In the genomic region with DNA sequence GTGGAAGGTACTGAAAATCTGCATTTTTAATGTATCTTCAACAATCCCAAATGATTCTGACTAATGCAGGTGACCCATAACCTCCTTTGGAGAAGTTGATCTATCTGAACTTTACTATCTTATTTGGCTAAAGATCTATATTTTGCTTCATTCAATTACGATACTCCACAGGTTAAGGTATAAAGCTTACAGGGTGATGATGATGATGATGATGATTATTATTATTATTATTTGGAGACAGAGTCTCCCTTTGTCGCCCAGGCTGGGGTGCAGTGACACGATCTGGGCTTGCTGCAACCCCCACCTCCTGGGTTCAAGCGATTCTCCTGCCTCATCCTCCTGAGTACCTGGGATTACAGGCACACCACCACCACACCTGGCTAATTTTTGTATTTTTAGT, we compare ENCODE assay signal across 29 cellular contexts.
"Had no signal": no experiment of that assay in that cellular context is flagged by ENCODE, and none has a peak within 500 bp of the region (broad histone marks: within the 10 kb centered on the region; RNA-seq: fewer than 3 reads in every experiment).

No MANE protein-coding gene starts in this region.

- H3K4me1 ChIP-seq: parathyroid adenoma had no signal

- ATAC-seq: effector memory CD8-positive, alpha-beta T cell; heart right ventricle; left cardiac atrium; left lung; mucosa of descending colon; natural killer cell treated with Interleukin-12 subunit alpha and Interleukin-12 subunit beta and Interleukin-15 and Interleukin-18, amount 100 ng/mL, for 72 hours; sciatic nerve; upper lobe of right lung had no signal

- H3K36me3 ChIP-seq: heart right ventricle, neural progenitor cell, thoracic aorta, tibial nerve, upper lobe of right lung, uterus had no signal

- DNase-seq: cortex of kidney; effector memory CD8-positive, alpha-beta T cell; erythroblast; esophagus squamous epithelium; foreskin melanocyte; glutamatergic neuron; heart right ventricle; hippocampal formation; left cardiac atrium; left lung; mesenchymal stem cell; mucosa of descending colon; naive B cell; stimulated activated CD4-positive, alpha-beta T cell treated with anti-CD3 and anti-CD28 coated beads, Interleukin-12 subunit alpha, Interleukin-12 subunit beta, amount 100 ng/mL, for 4 hours; stimulated activated CD4-positive, alpha-beta T cell treated with anti-CD3 and anti-CD28 coated beads, Interleukin-1b, Interleukin-23, amount 100 ng/mL, for 48 hours; stimulated activated CD4-positive, alpha-beta T cell treated with anti-CD3 and anti-CD28 coated beads, Interleukin-4, amount 100 ng/mL, for 1 hour; stimulated activated CD8-positive, alpha-beta memory T cell treated with anti-CD3 and anti-CD28 coated beads, Interleukin-4, amount 100 ng/mL, for 48 hours; stimulated activated naive CD4-positive, alpha-beta T cell treated with Interleukin-2 at 50 U/mL for 16 hours; upper lobe of right lung; uterus had no signal

- H2AFZ ChIP-seq: neural progenitor cell, parathyroid adenoma had no signal

- H3K27me3 ChIP-seq: esophagus squamous epithelium, heart right ventricle, left lung, neural progenitor cell, tibial nerve, upper lobe of right lung, uterus had no signal

- H3K27ac Mint-ChIP-seq: mesothelial cell of epicardium, neural progenitor cell, progenitor cell of endocrine pancreas had no signal

- H3K4me3 Mint-ChIP-seq: mesothelial cell of epicardium; naive B cell; natural killer cell treated with Interleukin-12 subunit alpha and Interleukin-12 subunit beta and Interleukin-15 and Interleukin-18, amount 100 ng/mL, for 72 hours; neural progenitor cell had no signal

- H3K9me3 ChIP-seq: esophagus squamous epithelium, heart right ventricle, left lung, mucosa of descending colon, thoracic aorta, tibial nerve, upper lobe of right lung, uterus had no signal

- H3K36me3 Mint-ChIP-seq: mesothelial cell of epicardium had no signal

- H3K4me3 ChIP-seq: esophagus squamous epithelium, heart right ventricle, left lung, mucosa of descending colon, neural progenitor cell, smooth muscle cell, thoracic aorta, tibial nerve, upper lobe of right lung, uterus had no signal

- H3K9me3 Mint-ChIP-seq: effector memory CD8-positive, alpha-beta T cell; mesothelial cell of epicardium; naive B cell; natural killer cell treated with Interleukin-12 subunit alpha and Interleukin-12 subunit beta and Interleukin-15 and Interleukin-18, amount 100 ng/mL, for 72 hours had no signal

- H3K27ac ChIP-seq: esophagus squamous epithelium, heart right ventricle, left lung, neural progenitor cell, parathyroid adenoma, thoracic aorta, tibial nerve, upper lobe of right lung, uterus had no signal

- H3K9ac ChIP-seq: neural progenitor cell, parathyroid adenoma had no signal

- H3K27me3 Mint-ChIP-seq: effector memory CD8-positive, alpha-beta T cell; naive B cell; natural killer cell treated with Interleukin-12 subunit alpha and Interleukin-12 subunit beta and Interleukin-15 and Interleukin-18, amount 100 ng/mL, for 72 hours; progenitor cell of endocrine pancreas had no signal

- H3K4me2 ChIP-seq: neural progenitor cell, smooth muscle cell had no signal
